2 cellular contexts compared by ENCODE assay signal in the genomic region with DNA sequence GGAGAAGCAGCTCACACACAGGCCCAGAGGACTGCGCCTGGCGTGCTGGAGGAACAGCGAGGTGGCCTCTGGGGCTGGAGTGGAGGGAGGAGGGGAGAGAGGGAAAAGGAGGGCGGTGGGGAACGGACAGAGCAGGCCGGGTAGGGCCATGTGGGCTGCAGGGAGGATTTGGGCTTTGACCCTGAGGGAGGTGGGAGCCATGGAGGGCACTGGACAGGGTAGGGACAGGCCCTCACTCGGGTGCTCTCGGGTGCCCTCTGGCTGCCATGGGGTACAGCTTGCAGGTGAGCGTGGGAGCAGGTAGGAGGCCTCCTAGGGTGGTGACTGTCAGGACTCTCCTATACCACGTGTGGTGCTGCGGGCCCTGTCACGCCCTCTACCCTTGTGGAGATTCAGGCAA.
TF ChIP-seq lines count a peak whose summit lies in the region.

No MANE protein-coding gene starts in this region.

TF ChIP-seq in HCT116, 20 proteins besides CTCF, POLR2A, EP300 and RAD21:
- TF ChIP-seq ZNF274 (IDR thresholded peaks at IDR 0.05; ENCODE audit: low read depth, low read length) (no peak), ATF3 (IDR thresholded peaks at IDR 0.05) (no peak), EZH2phosphoT487 (IDR thresholded peaks at IDR 0.05; ENCODE audit: borderline replicate concordance) (no peak), CEBPB (IDR thresholded peaks at IDR 0.05; ENCODE audit: low read depth) (no peak), JUND (IDR thresholded peaks at IDR 0.05) (no peak), EGR1 (IDR thresholded peaks at IDR 0.05; ENCODE audit: low read depth) (no peak), SP1 (IDR thresholded peaks at IDR 0.05; ENCODE audit: low read depth) (no peak), FOSL1 (IDR thresholded peaks at IDR 0.05; ENCODE audit: low read depth) (no peak), SIN3A (IDR thresholded peaks at IDR 0.05; ENCODE audit: low read depth) (no peak), SRF (IDR thresholded peaks at IDR 0.05; ENCODE audit: low read depth) (no peak), POLR2AphosphoS5 (IDR thresholded peaks at IDR 0.05; ENCODE audit: low read depth, low read length) (no peak)
- TF ChIP-seq, protein P1, sequence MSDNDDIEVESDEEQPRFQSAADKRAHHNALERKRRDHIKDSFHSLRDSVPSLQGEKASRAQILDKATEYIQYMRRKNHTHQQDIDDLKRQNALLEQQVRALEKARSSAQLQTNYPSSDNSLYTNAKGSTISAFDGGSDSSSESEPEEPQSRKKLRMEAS (IDR thresholded peaks at IDR 0.05), result no peak
- TF ChIP-seq, protein P2, sequence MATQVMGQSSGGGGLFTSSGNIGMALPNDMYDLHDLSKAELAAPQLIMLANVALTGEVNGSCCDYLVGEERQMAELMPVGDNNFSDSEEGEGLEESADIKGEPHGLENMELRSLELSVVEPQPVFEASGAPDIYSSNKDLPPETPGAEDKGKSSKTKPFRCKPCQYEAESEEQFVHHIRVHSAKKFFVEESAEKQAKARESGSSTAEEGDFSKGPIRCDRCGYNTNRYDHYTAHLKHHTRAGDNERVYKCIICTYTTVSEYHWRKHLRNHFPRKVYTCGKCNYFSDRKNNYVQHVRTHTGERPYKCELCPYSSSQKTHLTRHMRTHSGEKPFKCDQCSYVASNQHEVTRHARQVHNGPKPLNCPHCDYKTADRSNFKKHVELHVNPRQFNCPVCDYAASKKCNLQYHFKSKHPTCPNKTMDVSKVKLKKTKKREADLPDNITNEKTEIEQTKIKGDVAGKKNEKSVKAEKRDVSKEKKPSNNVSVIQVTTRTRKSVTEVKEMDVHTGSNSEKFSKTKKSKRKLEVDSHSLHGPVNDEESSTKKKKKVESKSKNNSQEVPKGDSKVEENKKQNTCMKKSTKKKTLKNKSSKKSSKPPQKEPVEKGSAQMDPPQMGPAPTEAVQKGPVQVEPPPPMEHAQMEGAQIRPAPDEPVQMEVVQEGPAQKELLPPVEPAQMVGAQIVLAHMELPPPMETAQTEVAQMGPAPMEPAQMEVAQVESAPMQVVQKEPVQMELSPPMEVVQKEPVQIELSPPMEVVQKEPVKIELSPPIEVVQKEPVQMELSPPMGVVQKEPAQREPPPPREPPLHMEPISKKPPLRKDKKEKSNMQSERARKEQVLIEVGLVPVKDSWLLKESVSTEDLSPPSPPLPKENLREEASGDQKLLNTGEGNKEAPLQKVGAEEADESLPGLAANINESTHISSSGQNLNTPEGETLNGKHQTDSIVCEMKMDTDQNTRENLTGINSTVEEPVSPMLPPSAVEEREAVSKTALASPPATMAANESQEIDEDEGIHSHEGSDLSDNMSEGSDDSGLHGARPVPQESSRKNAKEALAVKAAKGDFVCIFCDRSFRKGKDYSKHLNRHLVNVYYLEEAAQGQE (IDR thresholded peaks at IDR 0.05; ENCODE audit: low read depth), result no peak

TF ChIP-seq in GM12878, 131 proteins besides CTCF, POLR2A, EP300 and RAD21:
- no peak for TF ChIP-seq SUZ12 (IDR thresholded peaks at IDR 0.05; ENCODE audit: unreplicated experiment)
- TF ChIP-seq STAT3 (IDR thresholded peaks at IDR 0.05; ENCODE audit: low read depth, low read length), result no peak
- no peak for TF ChIP-seq ZNF217 (IDR thresholded peaks at IDR 0.05)
- TF ChIP-seq JUND (IDR thresholded peaks at IDR 0.05; ENCODE audit: low read depth, low read length), result no peak
- no peak for TF ChIP-seq TBL1XR1 (IDR thresholded peaks at IDR 0.05; ENCODE audit: low read depth, low read length)
- no peak for TF ChIP-seq RAD51 (IDR thresholded peaks at IDR 0.05)
- no peak for TF ChIP-seq CHD4 (IDR thresholded peaks at IDR 0.05)
- TF ChIP-seq NR2C1 (IDR thresholded peaks at IDR 0.05), result no peak
- no peak for TF ChIP-seq SMC3 (IDR thresholded peaks at IDR 0.05; ENCODE audit: borderline replicate concordance, low read length)
- TF ChIP-seq ZNF24 (IDR thresholded peaks at IDR 0.05), result no peak
- no peak for TF ChIP-seq NFXL1 (IDR thresholded peaks at IDR 0.05; ENCODE audit: borderline replicate concordance)
- TF ChIP-seq, protein P1 (IDR thresholded peaks at IDR 0.05; ENCODE audit: low read depth, low read length), result no peak
- TF ChIP-seq, protein P3, sequence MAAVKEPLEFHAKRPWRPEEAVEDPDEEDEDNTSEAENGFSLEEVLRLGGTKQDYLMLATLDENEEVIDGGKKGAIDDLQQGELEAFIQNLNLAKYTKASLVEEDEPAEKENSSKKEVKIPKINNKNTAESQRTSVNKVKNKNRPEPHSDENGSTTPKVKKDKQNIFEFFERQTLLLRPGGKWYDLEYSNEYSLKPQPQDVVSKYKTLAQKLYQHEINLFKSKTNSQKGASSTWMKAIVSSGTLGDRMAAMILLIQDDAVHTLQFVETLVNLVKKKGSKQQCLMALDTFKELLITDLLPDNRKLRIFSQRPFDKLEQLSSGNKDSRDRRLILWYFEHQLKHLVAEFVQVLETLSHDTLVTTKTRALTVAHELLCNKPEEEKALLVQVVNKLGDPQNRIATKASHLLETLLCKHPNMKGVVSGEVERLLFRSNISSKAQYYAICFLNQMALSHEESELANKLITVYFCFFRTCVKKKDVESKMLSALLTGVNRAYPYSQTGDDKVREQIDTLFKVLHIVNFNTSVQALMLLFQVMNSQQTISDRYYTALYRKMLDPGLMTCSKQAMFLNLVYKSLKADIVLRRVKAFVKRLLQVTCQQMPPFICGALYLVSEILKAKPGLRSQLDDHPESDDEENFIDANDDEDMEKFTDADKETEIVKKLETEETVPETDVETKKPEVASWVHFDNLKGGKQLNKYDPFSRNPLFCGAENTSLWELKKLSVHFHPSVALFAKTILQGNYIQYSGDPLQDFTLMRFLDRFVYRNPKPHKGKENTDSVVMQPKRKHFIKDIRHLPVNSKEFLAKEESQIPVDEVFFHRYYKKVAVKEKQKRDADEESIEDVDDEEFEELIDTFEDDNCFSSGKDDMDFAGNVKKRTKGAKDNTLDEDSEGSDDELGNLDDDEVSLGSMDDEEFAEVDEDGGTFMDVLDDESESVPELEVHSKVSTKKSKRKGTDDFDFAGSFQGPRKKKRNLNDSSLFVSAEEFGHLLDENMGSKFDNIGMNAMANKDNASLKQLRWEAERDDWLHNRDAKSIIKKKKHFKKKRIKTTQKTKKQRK (IDR thresholded peaks at IDR 0.05; ENCODE audit: low read depth, low read length), result no peak
- TF ChIP-seq IRF4 (IDR thresholded peaks at IDR 0.05; ENCODE audit: low read depth, low read length), result no peak
- TF ChIP-seq TCF3 (IDR thresholded peaks at IDR 0.05; ENCODE audit: borderline replicate concordance, insufficient read depth, low read depth, low read length), result no peak
- no peak for TF ChIP-seq MEF2A (IDR thresholded peaks at IDR 0.05; ENCODE audit: insufficient read depth, low read depth, low read length)
- no peak for TF ChIP-seq TAF1 (IDR thresholded peaks at IDR 0.05; ENCODE audit: borderline replicate concordance, low read depth, low read length)
